In genomic region chr3:32190556-32190955, GRCh38 we compare ENCODE assay signal across 2 cellular contexts. TPM values are rescaled to one million over a fixed set of nuclear protein-coding genes. Genes with fewer than 3 reads are reported as not detected.
"Had no signal": no experiment of that assay in that cellular context is flagged by ENCODE, and none has a peak within 500 bp of the region (broad histone marks: within the 10 kb centered on the region; RNA-seq: fewer than 3 reads in every experiment).

No MANE protein-coding gene starts in this region.

RNA-seq across cellular contexts. Expression of gene CMTM8, which starts 47.9 kb away (rescaled TPM):
- total RNA-seq: GM23248, HFFc6 had no signal
